ENCODE assay signal across 10 cellular contexts in genomic region chr11:63880031-63880841, GRCh38. TPM values are rescaled to one million over a fixed set of nuclear protein-coding genes. Genes with fewer than 3 reads are reported as not detected.
DNase-seq lines count a peak whose midpoint lies in the region; ATAC-seq and TF ChIP-seq lines count a peak whose summit lies in the region.
"Had no signal": no experiment of that assay in that cellular context is flagged by ENCODE, and none has a peak within 500 bp of the region (broad histone marks: within the 10 kb centered on the region; RNA-seq: fewer than 3 reads in every experiment).

No MANE protein-coding gene starts in this region.

- H3K4me1 ChIP-seq in mesenchymal stem cell (ENCODE audit: control insufficient read depth, insufficient read depth, low read depth, low read length) = peaks cover 17% of the 10 kb centered on the region

- H3K27me3 ChIP-seq in mesenchymal stem cell (ENCODE audit: control insufficient read depth in 1 of 2, insufficient read depth in 1 of 2, low read length in 2 of 2) = no peaks in the 10 kb centered on the region

- no TSS peak for BruUV-seq in MCF 10A (replicated peaks; lab: Mats Ljungman, UMichigan)

- peak; percentile 68 for DNase-seq in AG08396 (ENCODE audit: low spot score)
- DNase-seq in HS-5 (ENCODE audit: low read depth) = peak; percentile 25
- peak; percentile 61 for DNase-seq in MCF 10A (ENCODE audit: unreplicated experiment)
- peak; percentile 34 for DNase-seq in mesenchymal stem cell
- no peak for DNase-seq in SK-N-DZ (ENCODE audit: low spot score)
- no peak for DNase-seq in DMS79 (lab: John Stamatoyannopoulos, UW)
- DNase-seq: retina had no signal

- no peak overlapping the region for H3K4me3 Mint-ChIP-seq in MCF 10A (ENCODE audit: unreplicated experiment)

- no peaks in the 10 kb centered on the region for H3K9me3 Mint-ChIP-seq in MCF 10A (ENCODE audit: unreplicated experiment)

- H2BK12ac ChIP-seq in mesenchymal stem cell (ENCODE audit: low read length in 2 of 2) = no peak overlapping the region

- H3K18ac ChIP-seq in mesenchymal stem cell (ENCODE audit: low read depth in 1 of 2, low read length in 2 of 2) = no peak overlapping the region

- no peak overlapping the region for H3K23ac ChIP-seq in mesenchymal stem cell (ENCODE audit: low read length in 2 of 2)

- 70% methylated on average over 5 of the region's 6 CpGs for WGBS in mesenchymal stem cell

- H3K36me3 ChIP-seq in mesenchymal stem cell (ENCODE audit: control insufficient read depth in 1 of 2, insufficient read depth in 2 of 2, low read depth in 1 of 2, low read length in 2 of 2) = peaks cover 10 to 12% of the 10 kb centered on the region in 2 experiments
- H3K36me3 ChIP-seq: thoracic aorta had no signal

- H4K91ac ChIP-seq in mesenchymal stem cell (ENCODE audit: low read length) = no peak overlapping the region

- no peaks in the 10 kb centered on the region for H3K9me3 ChIP-seq in mesenchymal stem cell (ENCODE audit: control insufficient read depth, low read length)
- H3K9me3 ChIP-seq: thoracic aorta had no signal

- no peak overlapping the region for H2BK5ac ChIP-seq in mesenchymal stem cell (ENCODE audit: low read depth, low read length, poor library complexity, severe bottlenecking)

- H3K4me3 ChIP-seq in mesenchymal stem cell (ENCODE audit: insufficient read depth in 1 of 2, low read depth in 1 of 2, low read length in 2 of 2) = peak overlapping the region in 1 of 2 experiments; percentile 42
- H3K4me3 ChIP-seq: thoracic aorta had no signal

- no peak for TF ChIP-seq CTCF in MCF 10A (IDR thresholded peaks at IDR 0.05; ENCODE audit: unreplicated experiment)

- H3K9ac ChIP-seq in mesenchymal stem cell (ENCODE audit: low read length) = peak overlapping the region; percentile 68

- CTCF ChIA-PET in MCF 10A (lab: Yijun Ruan, JAX) = interaction anchor here (1.0 to 9.3 kb wide), 2 partner anchors 41 to 67 kb away, joined by 3 to 94 read pairs; partner anchors contain the start of gene MARK2

- H2AK5ac ChIP-seq in mesenchymal stem cell (ENCODE audit: low read length, severe bottlenecking) = no peak overlapping the region

- peaks cover 50% of the 10 kb centered on the region for H3K79me1 ChIP-seq in mesenchymal stem cell (replicated peaks; ENCODE audit: low read length, poor library complexity, severe bottlenecking)

- ATAC-seq in GM21576 (IDR thresholded peaks at IDR 0.05; ENCODE audit: unreplicated experiment) = no peak
- ATAC-seq in HG03175 (IDR thresholded peaks at IDR 0.05; ENCODE audit: unreplicated experiment) = no peak

- H3K27ac Mint-ChIP-seq in MCF 10A (ENCODE audit: low read depth, unreplicated experiment) = peak overlapping the region; percentile 81

- no peak overlapping the region for H4K8ac ChIP-seq in mesenchymal stem cell (ENCODE audit: low read length)

- peaks cover 26% of the 10 kb centered on the region for H3K4me1 Mint-ChIP-seq in MCF 10A (ENCODE audit: insufficient read depth, unreplicated experiment)

- H3K36me3 Mint-ChIP-seq in MCF 10A (ENCODE audit: insufficient read depth, unreplicated experiment) = peaks cover 13% of the 10 kb centered on the region

- no peak overlapping the region for H2BK120ac ChIP-seq in mesenchymal stem cell (ENCODE audit: low read depth, low read length)

- H3K4me2 ChIP-seq in mesenchymal stem cell (ENCODE audit: low read length, poor library complexity, severe bottlenecking) = no peak overlapping the region

- peak overlapping the region; percentile 33 for H3K27ac ChIP-seq in mesenchymal stem cell (ENCODE audit: low read length, poor library complexity, severe bottlenecking)
- H3K27ac ChIP-seq: thoracic aorta had no signal

- no peak overlapping the region for H2BK15ac ChIP-seq in mesenchymal stem cell (ENCODE audit: low read depth, poor library complexity, severe bottlenecking)

- intact Hi-C loops in MCF 10A (cut with micrococcal nuclease) = loop anchor here (10.0 kb wide), 1 partner anchor 55 kb away; the partner anchor contains the start of gene NAA40

- no peaks in the 10 kb centered on the region for H3K27me3 Mint-ChIP-seq in MCF 10A (ENCODE audit: insufficient read depth, unreplicated experiment)

- POLR2A ChIA-PET in MCF 10A (lab: Yijun Ruan, JAX) = interaction anchor here (0.6 to 1.9 kb wide), 3 partner anchors 9 to 182 kb away, joined by 3 to 9 read pairs (median 5); no protein-coding TSS in a partner anchor

- no peak overlapping the region for H3K4ac ChIP-seq in mesenchymal stem cell (ENCODE audit: low read depth in 1 of 2, low read length in 2 of 2)

- no peak overlapping the region for H2AFZ ChIP-seq in mesenchymal stem cell (ENCODE audit: low read depth, low read length)

- H3K14ac ChIP-seq in mesenchymal stem cell (ENCODE audit: low read length in 2 of 2) = peak overlapping the region in 1 of 2 experiments; percentile 91

RNA-seq across cellular contexts. Expression of gene RCOR2, which starts 36.7 kb away (rescaled TPM):
- total RNA-seq in MCF 10A (2022) = 0.15 TPM in 1 of 2 replicates, not detected in the other
- 5.2 TPM for polyA plus RNA-seq in mesenchymal stem cell (2013, experiment 1 of 2)
- polyA plus RNA-seq in mesenchymal stem cell (2013, experiment 2 of 2) = 4.7 TPM
- polyA plus RNA-seq in SK-N-DZ (2014; cell fraction: cytosol; rRNA removed) = 115 and 123 TPM in 2 replicates
- 163 and 172 TPM in 2 replicates for polyA plus RNA-seq in SK-N-DZ (2014; cell fraction: nucleus; rRNA removed)

RNA-seq across cellular contexts. Expression of gene MARK2, which starts 41.3 kb away (rescaled TPM):
- total RNA-seq in MCF 10A (2022) = 36.9 and 39.8 TPM in 2 replicates
- 20.0 TPM for polyA plus RNA-seq in mesenchymal stem cell (2013, experiment 1 of 2)
- polyA plus RNA-seq in mesenchymal stem cell (2013, experiment 2 of 2) = 19.8 TPM
- 15.2 and 15.4 TPM in 2 replicates for polyA plus RNA-seq in SK-N-DZ (2014; cell fraction: cytosol; rRNA removed)
- 9.8 and 11.1 TPM in 2 replicates for polyA plus RNA-seq in SK-N-DZ (2014; cell fraction: nucleus; rRNA removed)

RNA-seq across cellular contexts. Expression of gene NAA40, which starts 58.6 kb away (rescaled TPM):
- 11.7 and 13.4 TPM in 2 replicates for total RNA-seq in MCF 10A (2022)
- polyA plus RNA-seq in mesenchymal stem cell (2013, experiment 1 of 2) = 12.1 TPM
- 11.4 TPM for polyA plus RNA-seq in mesenchymal stem cell (2013, experiment 2 of 2)
- polyA plus RNA-seq in SK-N-DZ (2014; cell fraction: cytosol; rRNA removed) = 65.1 and 69.4 TPM in 2 replicates
- polyA plus RNA-seq in SK-N-DZ (2014; cell fraction: nucleus; rRNA removed) = 88.4 and 112 TPM in 2 replicates

Comparison
In these comparisons a context has a peak if more than half of its experiments do, and no peak if none do; other contexts are left out.
1. DNase-seq: peak in AG08396 (single experiment), HS-5 (single experiment), MCF 10A (single experiment) and mesenchymal stem cell (single experiment); none in SK-N-DZ (single experiment) and DMS79 (single experiment).